Comparison of ENCODE assay signal across 23 cellular contexts in the genomic region with DNA sequence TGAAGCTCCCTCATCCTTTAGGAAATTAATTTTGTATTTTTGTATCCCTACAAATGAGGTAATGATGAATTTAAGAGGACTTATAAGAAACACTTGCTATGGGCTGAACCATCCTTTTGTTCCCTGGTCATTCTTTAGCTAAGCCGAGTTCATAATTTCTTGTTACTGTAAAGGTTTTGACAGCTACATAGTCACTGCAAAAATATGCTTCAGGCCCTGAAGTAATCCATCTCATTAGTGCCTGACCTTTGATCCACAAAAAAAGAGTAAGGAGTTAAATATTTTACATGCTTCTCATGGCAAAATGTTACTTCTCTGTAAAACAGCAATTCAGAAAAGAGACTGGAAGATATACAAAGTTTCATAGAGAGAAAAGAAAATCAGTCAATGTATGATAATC.
DNase-seq lines count a peak whose midpoint lies in the region; ATAC-seq and TF ChIP-seq lines count a peak whose summit lies in the region.
"Had no signal": no experiment of that assay in that cellular context is flagged by ENCODE, and none has a peak within 500 bp of the region (broad histone marks: within the 10 kb centered on the region; RNA-seq: fewer than 3 reads in every experiment).

No MANE protein-coding gene starts in this region.

- DNase-seq in HCEC 1CT (peak; percentile 81), astrocyte of the hippocampus (ENCODE audit: low read depth, low spot score) (peak; percentile 40), glomerular visceral epithelial cell (ENCODE audit: extremely low spot score) (peak; percentile 23), GM13977 (ENCODE audit: low spot score) (no peak), Calu3 (no peak)
- DNase-seq: 8988T; CD8-positive, alpha-beta T cell; DMS79 treated with DMSO at 0.1 percent for 48 hours; hippocampal formation; kidney; NCI-H187; right cardiac atrium; Right ventricle myocardium superior; stimulated activated naive CD8-positive, alpha-beta T cell treated with anti-CD3 and anti-CD28 coated beads, Interleukin-15, Interleukin-2, amounts not matched to agents 100 U/mL and 50 U/mL, for 24 hours had no signal

- ATAC-seq in GM19328 (IDR thresholded peaks at IDR 0.05; ENCODE audit: unreplicated experiment) = no peak
- no peak for ATAC-seq in HG02884 (IDR thresholded peaks at IDR 0.05; ENCODE audit: unreplicated experiment)
- ATAC-seq: activated naive CD4-positive, alpha-beta T cell treated with anti-CD3 and anti-CD28 coated beads, Interleukin-2, amount 50 U/mL, for 72 hours; CD8-positive, alpha-beta T cell; esophagus mucosa; right cardiac atrium; stimulated activated naive CD8-positive, alpha-beta T cell treated with anti-CD3 and anti-CD28 coated beads, Interleukin-15, Interleukin-2, amounts not matched to agents 100 U/mL and 50 U/mL, for 24 hours; WTC11 had no signal

- H3K79me2 ChIP-seq in ACC112 (ENCODE audit: control insufficient read depth, insufficient read depth, low read length, unreplicated experiment) = no peaks in the 10 kb centered on the region

- no peaks in the 10 kb centered on the region for H3K4me1 Mint-ChIP-seq in Calu3 (ENCODE audit: low read depth, unreplicated experiment)
- H3K4me1 Mint-ChIP-seq: neural progenitor cell, WTC11 had no signal

- no TSS peak for BruUV-seq in Calu3 (replicated peaks; lab: Mats Ljungman, UMichigan)

- H3K4me3 Mint-ChIP-seq in Calu3 (ENCODE audit: low read depth, unreplicated experiment) = no peak overlapping the region
- H3K4me3 Mint-ChIP-seq: CD8-positive, alpha-beta T cell; neural progenitor cell; T-helper 1 cell treated with Interleukin-12 subunit alpha and Interleukin-12 subunit beta and Interleukin-4 antibody, amounts not matched to agents 30 μg/mL and 1 μg/mL, for 36 hours; WTC11 had no signal

- H3K27ac ChIP-seq in ACC112 (ENCODE audit: low read depth, low read length) = peak overlapping the region; percentile 24
- H3K27ac ChIP-seq: cardiac muscle cell, neural progenitor cell had no signal

- H3K36me3 Mint-ChIP-seq in Calu3 (ENCODE audit: insufficient read depth, unreplicated experiment) = no peaks in the 10 kb centered on the region
- H3K36me3 Mint-ChIP-seq: activated naive CD4-positive, alpha-beta T cell treated with anti-CD3 and anti-CD28 coated beads, Interleukin-2, amount 50 U/mL, for 72 hours; CD8-positive, alpha-beta T cell; neural progenitor cell had no signal

- H2AFZ ChIP-seq in ACC112 (ENCODE audit: low read length, unreplicated experiment) = no peak overlapping the region
- H2AFZ ChIP-seq: neural progenitor cell had no signal

- no peak overlapping the region for H3K27ac Mint-ChIP-seq in Calu3 (ENCODE audit: unreplicated experiment)
- H3K27ac Mint-ChIP-seq: activated naive CD4-positive, alpha-beta T cell treated with anti-CD3 and anti-CD28 coated beads, Interleukin-2, amount 50 U/mL, for 72 hours; CD8-positive, alpha-beta T cell; neural progenitor cell; T-helper 1 cell treated with Interleukin-12 subunit alpha and Interleukin-12 subunit beta and Interleukin-4 antibody, amounts not matched to agents 30 μg/mL and 1 μg/mL, for 36 hours; WTC11 had no signal

- H3K36me3 ChIP-seq in ACC112 (ENCODE audit: insufficient read depth, low read length) = no peaks in the 10 kb centered on the region
- H3K36me3 ChIP-seq: cardiac muscle cell, neural progenitor cell had no signal

- no peaks in the 10 kb centered on the region for H3K27me3 ChIP-seq in ACC112 (ENCODE audit: insufficient read depth, low read length)
- H3K27me3 ChIP-seq: cardiac muscle cell, neural progenitor cell had no signal

- H3K4me3 ChIP-seq in ACC112 (ENCODE audit: low read depth, low read length) = no peak overlapping the region
- H3K4me3 ChIP-seq: cardiac muscle cell, neural progenitor cell had no signal

- in situ Hi-C loops in GM13977 (cut with MboI; ENCODE audit: low pct_unique_long_range_greater_than_20kb, low sequenced_read_pairs, unreplicated experiment) = no loop called here

- TF ChIP-seq CTCF in GM13977 (IDR thresholded peaks at IDR 0.05; ENCODE audit: extremely low read depth, insufficient read depth, missing control alignments) = no peak
- no peak for TF ChIP-seq CTCF in Calu3 (IDR thresholded peaks at IDR 0.05; ENCODE audit: unreplicated experiment)

- no peaks in the 10 kb centered on the region for H3K27me3 Mint-ChIP-seq in Calu3 (ENCODE audit: unreplicated experiment)

- no peaks in the 10 kb centered on the region for H3K9me3 Mint-ChIP-seq in Calu3 (ENCODE audit: low read depth, unreplicated experiment)

- peaks cover 12% of the 10 kb centered on the region for H3K4me1 ChIP-seq in ACC112 (ENCODE audit: control insufficient read depth, insufficient read depth, low read length, unreplicated experiment)
- H3K4me1 ChIP-seq: neural progenitor cell had no signal

- intact Hi-C loops in Calu3 (cut with micrococcal nuclease; ENCODE audit: unreplicated experiment) = no loop called here

- CTCF ChIA-PET in Calu3 (lab: Charles Lee) = no interaction called here

Comparison
In these comparisons a context has a peak if more than half of its experiments do, and no peak if none do; other contexts are left out.
1. DNase-seq: peak in HCEC 1CT (single experiment), astrocyte of the hippocampus (single experiment) and glomerular visceral epithelial cell (single experiment); none in GM13977 (single experiment) and Calu3 (single experiment).